ENCODE assay signal across 1 cellular context in the genomic region with DNA sequence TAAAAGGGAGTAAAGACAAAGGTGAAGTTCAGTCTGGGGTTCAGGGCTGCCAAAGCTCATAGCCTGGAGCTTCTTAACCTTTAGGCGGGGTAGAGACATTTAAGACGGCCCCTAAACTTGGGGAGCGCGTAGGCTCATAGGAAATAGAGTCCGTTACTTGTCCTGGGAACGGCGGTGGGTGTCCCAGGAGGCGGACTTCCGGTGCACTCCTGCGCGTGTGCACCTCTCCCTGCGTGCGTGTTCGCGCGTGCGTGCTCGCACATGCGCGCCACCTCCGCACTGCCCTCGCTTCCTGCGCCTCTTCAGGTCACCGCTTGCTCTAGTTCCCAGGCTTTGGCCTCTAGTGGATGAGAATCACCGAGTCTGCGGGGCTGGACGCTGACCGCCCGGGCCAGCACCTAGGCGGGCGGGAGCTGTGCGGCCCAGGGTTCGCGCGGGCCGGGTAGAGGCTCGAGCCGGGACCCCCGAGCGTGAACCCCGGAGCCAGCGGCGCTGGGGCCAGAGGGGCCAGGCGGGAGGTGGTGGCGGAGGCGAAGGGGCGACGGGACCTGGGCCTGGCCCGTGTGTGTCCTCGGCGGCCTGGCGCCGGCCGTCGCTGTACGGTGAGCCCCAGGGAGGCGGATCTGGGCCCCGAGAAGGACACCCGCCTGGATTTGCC.
TF ChIP-seq lines count a peak whose summit lies in the region.

No MANE protein-coding gene starts in this region.

TF ChIP-seq in H1, 55 proteins besides CTCF, POLR2A, EP300 and RAD21:
- TF ChIP-seq TCF12 (IDR thresholded peaks at IDR 0.05; ENCODE audit: low read depth, low read length) = 0 out of 2 replicates have a peak, but pooled peaks have one; percentile 71
- TF ChIP-seq, protein P1, sequence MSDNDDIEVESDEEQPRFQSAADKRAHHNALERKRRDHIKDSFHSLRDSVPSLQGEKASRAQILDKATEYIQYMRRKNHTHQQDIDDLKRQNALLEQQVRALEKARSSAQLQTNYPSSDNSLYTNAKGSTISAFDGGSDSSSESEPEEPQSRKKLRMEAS (IDR thresholded peaks at IDR 0.05) = peak; percentile 66
- peak in 1 of 2 experiments; percentile 34; a peak in 1 of 4 replicates for TF ChIP-seq SIN3A (conservative IDR thresholded peaks at IDR 0.05 in 1 of 2, IDR thresholded peaks at IDR 0.05 in 1 of 2; ENCODE audit: low read depth in 1 of 2, low read length in 2 of 2)
- TF ChIP-seq HDAC2 (IDR thresholded peaks at IDR 0.05; ENCODE audit: borderline replicate concordance in 1 of 2, low read depth in 2 of 2, low read length in 2 of 2) = peak; percentile 99
- TF ChIP-seq BACH1 (IDR thresholded peaks at IDR 0.05; ENCODE audit: low read length) = peak; percentile 89
- TF ChIP-seq KDM1A (IDR thresholded peaks at IDR 0.05; ENCODE audit: borderline replicate concordance, low read length) = peak; percentile 96
- TF ChIP-seq PHF8 (conservative IDR thresholded peaks at IDR 0.05; ENCODE audit: low read depth, low read length) = peak; percentile 30; the same call in 1 of the 2 replicates
- TF ChIP-seq NRF1 (IDR thresholded peaks at IDR 0.05; ENCODE audit: low read depth, low read length) = peak; percentile 62
- TF ChIP-seq CREB1 (IDR thresholded peaks at IDR 0.05) = peak; percentile 59
TF ChIP-seq in H1: peak in this region for 9; not testable (repeated sequence) for 46.
